Comparison of ENCODE assay signal across 8 cellular contexts in the genomic region with DNA sequence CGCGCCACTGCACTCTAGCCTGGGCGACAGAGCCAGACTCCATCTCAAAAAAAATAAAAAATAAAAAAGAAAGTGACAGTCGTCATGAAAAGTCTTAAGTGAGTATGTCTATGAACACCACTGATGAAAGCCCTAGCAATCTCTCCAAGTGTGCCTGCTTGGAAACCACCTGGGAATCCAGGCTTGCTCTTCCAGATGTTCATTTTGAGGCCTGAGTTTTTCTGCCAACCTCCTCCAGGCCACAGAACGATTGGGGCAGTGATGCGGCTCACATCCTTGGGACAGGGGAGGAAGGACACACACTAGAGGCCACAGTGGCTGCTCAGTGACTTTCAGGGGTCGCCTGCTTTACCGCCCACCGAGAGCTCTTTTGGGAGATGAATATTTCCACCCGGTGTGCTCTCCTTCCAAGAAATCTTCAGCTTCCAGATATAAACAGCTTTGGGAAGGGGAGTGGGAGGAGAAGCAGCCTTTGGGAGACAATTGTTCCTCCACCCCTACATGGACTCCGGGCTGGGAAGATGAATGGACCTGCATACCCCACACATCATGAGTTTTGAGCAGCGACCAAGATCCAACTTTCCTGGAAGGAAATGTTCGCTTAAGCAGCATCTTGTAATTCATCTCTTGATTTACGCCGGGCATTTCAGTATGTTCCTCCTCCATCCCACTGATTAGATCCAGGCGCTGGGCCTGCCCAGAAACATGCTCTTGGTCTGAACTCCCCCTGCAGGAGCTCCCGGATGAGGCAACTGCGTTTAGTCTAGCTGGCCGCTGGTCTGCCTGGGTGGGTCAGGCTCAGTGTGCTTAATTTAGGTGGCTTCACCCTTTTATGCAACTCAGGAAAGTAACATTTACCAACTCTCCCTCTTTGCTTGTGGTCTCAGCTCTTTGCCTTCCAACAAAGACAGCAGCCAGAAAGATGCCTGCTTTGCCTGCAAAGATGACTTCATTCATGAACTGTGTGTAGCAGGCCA. TPM values are rescaled to one million over a fixed set of nuclear protein-coding genes. Genes with fewer than 3 reads are reported as not detected.
DNase-seq lines count a peak whose midpoint lies in the region; ATAC-seq, FAIRE-seq and TF ChIP-seq lines count a peak whose summit lies in the region.

No MANE protein-coding gene starts in this region.

- no peak overlapping the region for H3K4me3 Mint-ChIP-seq in brain

- H3K36me3 Mint-ChIP-seq in brain: no peaks in the 10 kb centered on the region

- H3K9me3 Mint-ChIP-seq in brain: peaks cover 0 to 3% (median 0%) of the 10 kb centered on the region in 5 experiments

- peaks cover 24% of the 10 kb centered on the region for H3K27me3 Mint-ChIP-seq in brain

- peak; percentile 90 for TF ChIP-seq CTCF in AG10803 (conservative IDR thresholded peaks at IDR 0.05; ENCODE audit: low read length)
- TF ChIP-seq CTCF in brain (conservative IDR thresholded peaks at IDR 0.05): peak; percentile 63 to 72

- ATAC-seq in left lobe of liver (peak; percentile 69), GM21360 (IDR thresholded peaks at IDR 0.05; ENCODE audit: unreplicated experiment) (no peak), HG02623 (IDR thresholded peaks at IDR 0.05; ENCODE audit: unreplicated experiment) (no peak)

- DNase-seq in AG10803 (ENCODE audit: low read depth): peak; percentile 96
- peak; percentile 50 for DNase-seq in M059J (ENCODE audit: low read depth)
- peak; percentile 58 for DNase-seq in left lobe of liver (ENCODE audit: low spot score)
- peak; percentile 47 for DNase-seq in urothelium cell line (ENCODE audit: low spot score)
- DNase-seq in NCI-H2107 (lab: John Stamatoyannopoulos, UW): no peak

- peaks cover 10% of the 10 kb centered on the region for H3K4me1 Mint-ChIP-seq in brain

- peak overlapping the region in 3 of 5 experiments; percentile 5 to 82 (median 40) for H3K27ac Mint-ChIP-seq in brain

- no peak overlapping the region for H3K4me3 ChIP-seq in AG10803 (ENCODE audit: low read length)

- FAIRE-seq in urothelium cell line (lab: Jason Lieb, UNC): no peak

RNA-seq across cellular contexts. Expression of gene ARMC9, which starts 6.2 kb away (rescaled TPM):
- total RNA-seq in M059J (2014; rRNA removed; shearing (Covaris generic)): 48.5 and 68.2 TPM in 2 replicates
- polyA plus RNA-seq in brain (ENCODE audit: insufficient read depth, low read depth, low replicate concordance): 11.3 TPM
- total RNA-seq in left lobe of liver: 1.9 TPM

Comparison
In these comparisons a context has a peak if more than half of its experiments do, and no peak if none do; other contexts are left out.
1. RNA of gene ARMC9, which starts 6.2 kb away (total RNA-seq): 48.5 to 68.2 TPM in M059J; 1.9 TPM in left lobe of liver (single experiment); every median in the first group is over 10 times any median in the second.